ENCODE assay signal across 8 cellular contexts in the genomic region with DNA sequence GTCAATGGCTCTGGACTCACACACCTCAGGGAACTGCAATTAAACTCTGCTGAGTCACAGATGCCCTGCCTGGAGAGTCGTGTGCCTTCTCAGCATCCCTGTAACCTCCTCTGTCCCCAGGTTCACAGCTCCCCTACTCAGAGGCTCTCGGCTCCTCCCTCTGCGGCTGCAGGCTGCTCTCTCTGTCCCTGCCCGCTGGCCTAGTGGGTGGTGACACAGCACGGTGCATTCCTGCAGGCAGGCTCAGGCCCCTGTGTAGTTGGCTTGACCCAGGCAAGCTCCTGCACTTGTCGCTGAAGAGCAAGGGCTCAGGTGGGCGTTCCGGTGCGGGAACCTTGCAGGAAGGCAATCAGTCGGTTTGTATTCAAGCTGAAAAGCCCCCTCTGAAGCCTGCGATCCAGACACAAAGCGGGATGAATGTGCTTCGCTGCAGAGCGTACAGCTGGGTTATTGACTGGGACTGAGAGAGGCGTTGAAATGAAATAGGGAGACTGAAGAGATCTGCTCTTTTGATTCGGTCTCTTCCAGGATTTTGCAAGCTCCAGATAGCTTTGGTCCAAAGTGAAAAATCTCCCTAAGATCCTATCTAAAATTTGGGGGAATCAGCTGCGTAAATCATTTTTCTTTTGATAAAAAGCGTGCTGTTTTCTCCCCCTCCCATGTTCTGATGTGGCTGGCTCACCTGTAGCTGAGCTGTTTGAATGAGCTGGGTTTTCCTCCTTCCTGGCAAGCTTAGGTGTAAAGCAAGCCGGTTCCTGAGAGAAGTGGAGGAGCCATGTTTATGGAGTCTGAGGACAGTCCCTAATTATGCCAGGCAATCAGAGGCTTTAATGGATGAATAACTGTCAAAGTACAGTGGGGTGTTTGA.
A peak's percentile ranks its signal among the peaks of the same experiment; 100 is the strongest.
DNase-seq lines count a peak whose midpoint lies in the region; ATAC-seq and TF ChIP-seq lines count a peak whose summit lies in the region.

No MANE protein-coding gene starts in this region.

- no peaks in the 10 kb centered on the region for H3K4me1 Mint-ChIP-seq in CD4-positive, alpha-beta T cell (ENCODE audit: low read depth)
- H3K4me1 Mint-ChIP-seq in activated CD4-positive, alpha-beta T cell treated with anti-CD3 and anti-CD28 coated beads for 36 hours, result no peaks in the 10 kb centered on the region

- POLR2A ChIA-PET in CD4-positive, alpha-beta T cell (lab: Charles Lee), result no interaction called here
- POLR2A ChIA-PET in activated CD4-positive, alpha-beta T cell treated with anti-CD3 and anti-CD28 coated beads for 36 hours (lab: Charles Lee), result no interaction called here

- no peak overlapping the region for H3K4me3 ChIP-seq in BLaER1

- no peak for TF ChIP-seq CTCF in CD4-positive, alpha-beta T cell (IDR thresholded peaks at IDR 0.05)

- no peaks in the 10 kb centered on the region for H3K36me3 Mint-ChIP-seq in CD4-positive, alpha-beta T cell (ENCODE audit: low read depth)
- no peaks in the 10 kb centered on the region for H3K36me3 Mint-ChIP-seq in activated CD4-positive, alpha-beta T cell treated with anti-CD3 and anti-CD28 coated beads for 36 hours (ENCODE audit: low read depth)

- CTCF ChIA-PET in CD4-positive, alpha-beta T cell (lab: Charles Lee), result no interaction called here
- CTCF ChIA-PET in activated CD4-positive, alpha-beta T cell treated with anti-CD3 and anti-CD28 coated beads for 36 hours (lab: Charles Lee), result no interaction called here

- no peaks in the 10 kb centered on the region for H3K36me3 ChIP-seq in BLaER1

- no peak overlapping the region for H3K27ac Mint-ChIP-seq in CD4-positive, alpha-beta T cell
- H3K27ac Mint-ChIP-seq in activated CD4-positive, alpha-beta T cell treated with anti-CD3 and anti-CD28 coated beads for 36 hours, result no peak overlapping the region

- H3K4me1 ChIP-seq in BLaER1, result peaks cover 24% of the 10 kb centered on the region

- peak overlapping the region; percentile 38 for H3K4me2 ChIP-seq in BLaER1

- H3K9me3 ChIP-seq in BLaER1, result peaks cover 3% of the 10 kb centered on the region; the same call in 1 of the 2 replicates
- H3K9me3 ChIP-seq in CD4-positive, alpha-beta T cell (ENCODE audit: control insufficient read depth, low read length), result no peaks in the 10 kb centered on the region

- H3K4me3 Mint-ChIP-seq in CD4-positive, alpha-beta T cell, result no peak overlapping the region
- no peak overlapping the region for H3K4me3 Mint-ChIP-seq in activated CD4-positive, alpha-beta T cell treated with anti-CD3 and anti-CD28 coated beads for 36 hours

- H3K9me3 Mint-ChIP-seq in CD4-positive, alpha-beta T cell, result no peaks in the 10 kb centered on the region
- no peaks in the 10 kb centered on the region for H3K9me3 Mint-ChIP-seq in activated CD4-positive, alpha-beta T cell treated with anti-CD3 and anti-CD28 coated beads for 36 hours (ENCODE audit: low read depth)

- intact Hi-C loops in CD4-positive, alpha-beta T cell (cut with DNase I, micrococcal nuclease), result no loop called here
- intact Hi-C loops in activated CD4-positive, alpha-beta T cell treated with anti-CD3 and anti-CD28 coated beads for 36 hours (cut with DNase I, micrococcal nuclease), result no loop called here

- ATAC-seq in HG02610 (IDR thresholded peaks at IDR 0.05; ENCODE audit: unreplicated experiment), result peak; percentile 39
- no peak for ATAC-seq in GM21367 (IDR thresholded peaks at IDR 0.05; ENCODE audit: unreplicated experiment)
- ATAC-seq in CD4-positive, alpha-beta T cell (ENCODE audit: poor library complexity), result no peak
- ATAC-seq in activated CD4-positive, alpha-beta T cell treated with anti-CD3 and anti-CD28 coated beads for 36 hours, result no peak

- no peak overlapping the region for H3K27ac ChIP-seq in BLaER1
- H3K27ac ChIP-seq in CD4-positive, alpha-beta T cell (ENCODE audit: low read depth, low read length), result no peak overlapping the region

- H3K27me3 Mint-ChIP-seq in CD4-positive, alpha-beta T cell, result peaks cover 27% of the 10 kb centered on the region
- H3K27me3 Mint-ChIP-seq in activated CD4-positive, alpha-beta T cell treated with anti-CD3 and anti-CD28 coated beads for 36 hours, result peaks cover 14% of the 10 kb centered on the region

- DNase-seq in SHP77 treated with DMSO at 0.1 percent for 48 hours (lab: John Stamatoyannopoulos, UW) (peak; percentile 16), kidney glomerular epithelial cell (lab: John Stamatoyannopoulos, UW) (peak; percentile 18), COLO829 (ENCODE audit: low spot score) (no peak)
- no peak for DNase-seq in CD4-positive, alpha-beta T cell
- no peak for DNase-seq in activated CD4-positive, alpha-beta T cell treated with anti-CD3 and anti-CD28 coated beads for 36 hours

- no peaks in the 10 kb centered on the region for H3K27me3 ChIP-seq in BLaER1
- H3K27me3 ChIP-seq in CD4-positive, alpha-beta T cell (ENCODE audit: control insufficient read depth, insufficient read depth, low read length), result no peaks in the 10 kb centered on the region

- H3K9ac ChIP-seq in BLaER1, result no peak overlapping the region

- H4K20me1 ChIP-seq in BLaER1, result no peaks in the 10 kb centered on the region

Comparison
In these comparisons a context has a peak if more than half of its experiments do, and no peak if none do; other contexts are left out.
1. DNase-seq: peak in SHP77 treated with DMSO at 0.1 percent for 48 hours (single experiment) and kidney glomerular epithelial cell (single experiment); none in COLO829 (single experiment), CD4-positive, alpha-beta T cell (0 of 10) and activated CD4-positive, alpha-beta T cell treated with anti-CD3 and anti-CD28 coated beads for 36 hours (single experiment).